Comparison of ENCODE assay signal across 23 cellular contexts in the genomic region with DNA sequence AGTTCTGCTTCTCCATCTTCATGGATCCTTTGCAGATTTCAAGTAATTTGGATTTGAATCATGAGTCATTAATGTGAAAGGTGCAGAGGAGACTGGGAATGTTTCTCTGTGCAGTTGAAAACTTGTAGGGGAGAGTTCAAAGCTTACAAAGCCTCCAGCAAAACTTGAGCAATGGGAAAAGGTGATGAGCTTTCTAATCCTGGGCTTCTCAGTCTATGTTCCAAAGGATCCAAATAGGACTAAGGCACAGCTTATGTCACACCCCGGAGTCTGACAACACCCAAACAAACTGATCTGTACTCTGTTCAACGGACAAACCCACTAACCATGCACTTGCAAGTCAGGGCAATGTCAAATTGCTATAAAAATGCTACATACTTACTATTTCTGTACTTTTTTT.
A peak's percentile ranks its signal among the peaks of the same experiment; 100 is the strongest.
DNase-seq lines count a peak whose midpoint lies in the region; ATAC-seq, FAIRE-seq and TF ChIP-seq lines count a peak whose summit lies in the region.
"Had no signal": no experiment of that assay in that cellular context is flagged by ENCODE, and none has a peak within 500 bp of the region (broad histone marks: within the 10 kb centered on the region; RNA-seq: fewer than 3 reads in every experiment).

No MANE protein-coding gene starts in this region.

- H3K9me3 ChIP-seq in Loucy (ENCODE audit: insufficient read depth, low read depth, low read length): no peaks in the 10 kb centered on the region

- H3K4me2 ChIP-seq in Loucy (ENCODE audit: low read depth, low read length, poor library complexity, severe bottlenecking): no peak overlapping the region

- H3F3A ChIP-seq in Loucy (ENCODE audit: low read depth): no peaks in the 10 kb centered on the region

- intact Hi-C loops in left colon (cut with DNase I, micrococcal nuclease) (no loop called here), cardiac septum (cut with DNase I) (no loop called here)

- H3K27me3 ChIP-seq in Loucy (ENCODE audit: insufficient read depth, low read length, poor library complexity, severe bottlenecking): no peaks in the 10 kb centered on the region
- no peaks in the 10 kb centered on the region for H3K27me3 ChIP-seq in bronchial epithelial cell (ENCODE audit: control insufficient read depth, insufficient read depth, low read length)

- no peaks in the 10 kb centered on the region for H3K36me3 Mint-ChIP-seq in chondrocyte (ENCODE audit: low read depth)

- H3K4me3 ChIP-seq in Loucy (ENCODE audit: low read length, poor library complexity, severe bottlenecking): no peak overlapping the region
- H3K4me3 ChIP-seq in bronchial epithelial cell (ENCODE audit: low read depth, low read length): no peak overlapping the region
- H3K4me3 ChIP-seq: SK-N-MC had no signal

- no peak overlapping the region for H3K4me3 Mint-ChIP-seq in chondrocyte (ENCODE audit: unreplicated experiment)

- FAIRE-seq in bronchial epithelial cell (lab: Jason Lieb, UNC): no peak
- FAIRE-seq: D721Med, GM12892, GM18507, RCC 7860 had no signal

- H3K9me2 ChIP-seq in Loucy (replicated peaks; ENCODE audit: low read depth, low read length): no peaks in the 10 kb centered on the region

- DNase-seq in bronchial epithelial cell (ENCODE audit: low read depth): peak; percentile 46
- no peak for DNase-seq in left colon
- DNase-seq in renal cortical epithelial cell (ENCODE audit: low read depth): peak; percentile 15
- DNase-seq in chondrocyte (ENCODE audit: low spot score): no peak
- no peak for DNase-seq in stimulated activated naive CD4-positive, alpha-beta T cell treated with Interleukin-2 at 50 U/mL for 16 hours (lab: John Stamatoyannopoulos, UW)
- DNase-seq in cardiac septum (ENCODE audit: low spot score): no peak
- DNase-seq: ACHN, C1 segment of cervical spinal cord, GOT3, MM.1S, NCI-H1092, NCI-H146, NCI-H2029 treated with DMSO at 0.1 percent for 48 hours, NCI-H2171 treated with DMSO at 0.1 percent for 48 hours, NCI-H526 treated with DMSO at 0.1 percent for 48 hours, SHP77 had no signal

- H3K27ac Mint-ChIP-seq in chondrocyte (ENCODE audit: unreplicated experiment): no peak overlapping the region

- no peaks in the 10 kb centered on the region for H3K79me2 ChIP-seq in Loucy (ENCODE audit: insufficient read depth, low read length)

- no peaks in the 10 kb centered on the region for H4K20me1 ChIP-seq in Loucy (ENCODE audit: insufficient read depth, low read length, poor library complexity, severe bottlenecking)

- peaks cover 8% of the 10 kb centered on the region for H3K9me3 Mint-ChIP-seq in chondrocyte (ENCODE audit: low read depth)

- H2AFZ ChIP-seq in Loucy (ENCODE audit: low read length): no peak overlapping the region

- TF ChIP-seq CTCF in Loucy (conservative IDR thresholded peaks at IDR 0.05; ENCODE audit: low read length) (no peak), bronchial epithelial cell (IDR thresholded peaks at IDR 0.05; ENCODE audit: insufficient read depth, low read length, severe bottlenecking) (no peak), chondrocyte (IDR thresholded peaks at IDR 0.05) (no peak)

- peaks cover 16% of the 10 kb centered on the region for H3K4me1 Mint-ChIP-seq in chondrocyte (ENCODE audit: low read depth)

- H3K4me1 ChIP-seq in Loucy (ENCODE audit: insufficient read depth, low read length, poor library complexity, severe bottlenecking): peaks cover 10% of the 10 kb centered on the region

- H3K9ac ChIP-seq in Loucy (ENCODE audit: low read depth, low read length, poor library complexity, severe bottlenecking): peak overlapping the region; percentile 7

- no peaks in the 10 kb centered on the region for H3K27me3 Mint-ChIP-seq in chondrocyte (ENCODE audit: low read depth)

- peak; percentile 67 for ATAC-seq in left colon
- ATAC-seq in HG03175 (IDR thresholded peaks at IDR 0.05; ENCODE audit: unreplicated experiment): no peak

- H3K36me3 ChIP-seq in Loucy (ENCODE audit: insufficient read depth, low read length) (no peaks in the 10 kb centered on the region), bronchial epithelial cell (ENCODE audit: control insufficient read depth, insufficient read depth, low read length) (no peaks in the 10 kb centered on the region)

Comparison
In these comparisons a context has a peak if more than half of its experiments do, and no peak if none do; other contexts are left out.
1. DNase-seq: peak in bronchial epithelial cell (single experiment) and renal cortical epithelial cell (single experiment); none in left colon (0 of 2), chondrocyte (single experiment), stimulated activated naive CD4-positive, alpha-beta T cell treated with Interleukin-2 at 50 U/mL for 16 hours (single experiment) and cardiac septum (single experiment).